13 cellular contexts compared by ENCODE assay signal in genomic region chr1:76939107-76939816, GRCh38.
DNase-seq lines count a peak whose midpoint lies in the region; ATAC-seq, FAIRE-seq and TF ChIP-seq lines count a peak whose summit lies in the region.
"Had no signal": no experiment of that assay in that cellular context is flagged by ENCODE, and none has a peak within 500 bp of the region (broad histone marks: within the 10 kb centered on the region; RNA-seq: fewer than 3 reads in every experiment).

No MANE protein-coding gene starts in this region.

- no peaks in the 10 kb centered on the region for H3K9me3 ChIP-seq in astrocyte (ENCODE audit: insufficient read depth, low read depth, low read length)
- H3K9me3 ChIP-seq: mucosa of descending colon had no signal

- no peaks in the 10 kb centered on the region for H4K20me1 ChIP-seq in astrocyte (ENCODE audit: insufficient read depth, low read length)

- ATAC-seq in HG03060 (IDR thresholded peaks at IDR 0.05; ENCODE audit: low read depth, unreplicated experiment), result peak; percentile 53
- ATAC-seq: mucosa of descending colon had no signal

- H3K4me3 ChIP-seq in astrocyte (ENCODE audit: insufficient read depth, low read depth, low read length), result no peak overlapping the region
- H3K4me3 ChIP-seq: mucosa of descending colon had no signal

- H3K36me3 ChIP-seq in astrocyte (ENCODE audit: insufficient read depth, low read length), result no peaks in the 10 kb centered on the region

- no peak overlapping the region for H2AFZ ChIP-seq in astrocyte (ENCODE audit: low read depth, low read length)

- H3K36me3 Mint-ChIP-seq in astrocyte (ENCODE audit: low read depth, unreplicated experiment), result no peaks in the 10 kb centered on the region

- H3K9ac ChIP-seq in astrocyte (ENCODE audit: low read length), result no peak overlapping the region

- peaks cover 12% of the 10 kb centered on the region for H3K27me3 Mint-ChIP-seq in astrocyte (ENCODE audit: low read depth, unreplicated experiment)

- no peak overlapping the region for H3K4me3 Mint-ChIP-seq in astrocyte (ENCODE audit: unreplicated experiment)

- no peaks in the 10 kb centered on the region for H3K4me1 ChIP-seq in astrocyte (ENCODE audit: insufficient read depth, low read length)

- peaks cover 1% of the 10 kb centered on the region for H3K9me3 Mint-ChIP-seq in astrocyte (ENCODE audit: unreplicated experiment)

- no peaks in the 10 kb centered on the region for H3K27me3 ChIP-seq in astrocyte (ENCODE audit: insufficient read depth, low read length)

- H3K27ac ChIP-seq in astrocyte (ENCODE audit: low read depth, low read length), result no peak overlapping the region
- H3K27ac ChIP-seq: 22Rv1 had no signal

- no peaks in the 10 kb centered on the region for H3K79me2 ChIP-seq in astrocyte (ENCODE audit: insufficient read depth, low read length)

- no peak overlapping the region for H3K27ac Mint-ChIP-seq in astrocyte (ENCODE audit: unreplicated experiment)

- no peak for FAIRE-seq in astrocyte (lab: Jason Lieb, UNC)
- FAIRE-seq: colon, TTC549 had no signal

- H3K4me1 Mint-ChIP-seq in astrocyte (ENCODE audit: low read depth, unreplicated experiment), result peaks cover 14% of the 10 kb centered on the region

- no peak for TF ChIP-seq CTCF in astrocyte (IDR thresholded peaks at IDR 0.05; ENCODE audit: insufficient read depth, low read depth, low read length)

- DNase-seq in NCI-H146 (lab: John Stamatoyannopoulos, UW) (peak; percentile 12), NCI-H146 treated with DMSO at 0.1 percent for 48 hours (lab: John Stamatoyannopoulos, UW; ENCODE audit: unreplicated experiment) (no peak), astrocyte (ENCODE audit: low read depth) (peak; percentile 79), stromal cell of bone marrow (ENCODE audit: low read depth) (peak; percentile 44), Kasumi-1 (lab: John Stamatoyannopoulos, UW) (no peak)
- no peak for DNase-seq in stimulated activated CD4-positive, alpha-beta T cell treated with anti-CD3 and anti-CD28 coated beads, Interleukin-4, amount 100 ng/mL, for 1 hour
- no peak for DNase-seq in activated CD8-positive, alpha-beta memory T cell treated with anti-CD3 and anti-CD28 coated beads, Interleukin-2, amount 50 U/mL, for 4 hours
- DNase-seq: NCI-H1105 had no signal

- peak overlapping the region; percentile 27 for H3K4me2 ChIP-seq in astrocyte (ENCODE audit: low read length)

Comparison
In these comparisons a context has a peak if more than half of its experiments do, and no peak if none do; other contexts are left out.
1. DNase-seq: peak in NCI-H146 (single experiment), astrocyte (single experiment) and stromal cell of bone marrow (single experiment); none in NCI-H146 treated with DMSO at 0.1 percent for 48 hours (single experiment), stimulated activated CD4-positive, alpha-beta T cell treated with anti-CD3 and anti-CD28 coated beads, Interleukin-4, amount 100 ng/mL, for 1 hour (single experiment), Kasumi-1 (0 of 2) and activated CD8-positive, alpha-beta memory T cell treated with anti-CD3 and anti-CD28 coated beads, Interleukin-2, amount 50 U/mL, for 4 hours (single experiment).